27 cellular contexts compared by ENCODE assay signal in genomic region chr1:245566952-245567351, GRCh38.
A peak's percentile ranks its signal among the peaks of the same experiment; 100 is the strongest.
DNase-seq lines count a peak whose midpoint lies in the region; ATAC-seq, FAIRE-seq and TF ChIP-seq lines count a peak whose summit lies in the region.
"Had no signal": no experiment of that assay in that cellular context is flagged by ENCODE, and none has a peak within 500 bp of the region (broad histone marks: within the 10 kb centered on the region; RNA-seq: fewer than 3 reads in every experiment).

No MANE protein-coding gene starts in this region.

- H3K4me3 ChIP-seq in adrenal gland (no peak overlapping the region), pancreas (no peak overlapping the region), suprapubic skin (no peak overlapping the region), gastroesophageal sphincter (no peak overlapping the region)
- H3K4me3 ChIP-seq: colonic mucosa, spleen had no signal

- ATAC-seq in pancreas: no peak
- ATAC-seq in gastroesophageal sphincter: no peak
- ATAC-seq: activated CD8-positive, alpha-beta T cell treated with anti-CD3 and anti-CD28 coated beads for 36 hours; activated T-helper 17 cell treated with anti-CD3 and anti-CD28 coated beads, Interleukin-2, amount 50 U/mL, for 72 hours; CD8-positive, alpha-beta T cell; HCT116; right cardiac atrium had no signal

- TF ChIP-seq CTCF in adrenal gland (IDR thresholded peaks at IDR 0.05) (no peak), pancreas (IDR thresholded peaks at IDR 0.05) (no peak), suprapubic skin (IDR thresholded peaks at IDR 0.05) (no peak), gastroesophageal sphincter (IDR thresholded peaks at IDR 0.05) (no peak)

- no peaks in the 10 kb centered on the region for H3K27me3 ChIP-seq in adrenal gland
- H3K27me3 ChIP-seq in pancreas: no peaks in the 10 kb centered on the region
- H3K27me3 ChIP-seq in suprapubic skin: no peaks in the 10 kb centered on the region
- no peaks in the 10 kb centered on the region for H3K27me3 ChIP-seq in gastroesophageal sphincter
- H3K27me3 ChIP-seq: colonic mucosa, spleen had no signal

- no peak for FAIRE-seq in pancreas (lab: Jason Lieb, UNC)
- FAIRE-seq: bronchial epithelial cell had no signal

- DNase-seq in NCI-H1417 (lab: John Stamatoyannopoulos, UW) (peak in 2 of 3 experiments; percentile 28 to 78), NCI-H1417 treated with DMSO at 0.1 percent for 48 hours (lab: John Stamatoyannopoulos, UW) (no peak), adrenal gland (peak in 6 of 7 donors; percentile 19 to 56 (median 24)), kidney tubule cell (ENCODE audit: low spot score) (peak; percentile 32), pancreas (no peak), cerebellar nuclear complex (lab: John Stamatoyannopoulos, UW) (no peak), suprapubic skin (ENCODE audit: low spot score in 2 of 2) (no peak)
- DNase-seq: activated CD8-positive, alpha-beta T cell treated with anti-CD3 and anti-CD28 coated beads for 36 hours; activated naive CD4-positive, alpha-beta T cell treated with anti-CD3 and anti-CD28 coated beads, Interleukin-2, amount 50 U/mL, for 16 hours; AML-193; CD8-positive, alpha-beta T cell; colonic mucosa; DMS153; effector memory CD4-positive, alpha-beta T cell; foreskin melanocyte; hypothalamus; KG1; NCI-H1436; OCI-M1; right cardiac atrium; spleen had no signal

- H3K4me1 ChIP-seq in adrenal gland (replicated peaks in 1 of 2): no peaks in the 10 kb centered on the region
- no peaks in the 10 kb centered on the region for H3K4me1 ChIP-seq in pancreas
- H3K4me1 ChIP-seq in suprapubic skin: no peaks in the 10 kb centered on the region
- no peaks in the 10 kb centered on the region for H3K4me1 ChIP-seq in gastroesophageal sphincter
- H3K4me1 ChIP-seq: colonic mucosa, parathyroid adenoma, spleen had no signal

- TF ChIP-seq POLR2A in adrenal gland (IDR thresholded peaks at IDR 0.05): no peak
- TF ChIP-seq POLR2A in suprapubic skin (IDR thresholded peaks at IDR 0.05): no peak
- no peak for TF ChIP-seq POLR2A in gastroesophageal sphincter (IDR thresholded peaks at IDR 0.05)

- H3K27ac ChIP-seq in adrenal gland: peak overlapping the region in 1 of 5 donors; percentile 29
- H3K27ac ChIP-seq in pancreas: no peak overlapping the region
- no peak overlapping the region for H3K27ac ChIP-seq in suprapubic skin
- H3K27ac ChIP-seq in gastroesophageal sphincter: no peak overlapping the region
- H3K27ac ChIP-seq: 22Rv1, colonic mucosa, parathyroid adenoma, spleen had no signal

- H3K9me3 ChIP-seq in adrenal gland (replicated peaks in 1 of 3): no peaks in the 10 kb centered on the region
- H3K9me3 ChIP-seq in pancreas: no peaks in the 10 kb centered on the region
- H3K9me3 ChIP-seq in suprapubic skin: no peaks in the 10 kb centered on the region
- no peaks in the 10 kb centered on the region for H3K9me3 ChIP-seq in gastroesophageal sphincter
- H3K9me3 ChIP-seq: colonic mucosa had no signal

- intact Hi-C loops in adrenal gland (cut with DNase I): no loop called here
- intact Hi-C loops in pancreas (cut with DNase I): no loop called here

- H3K36me3 ChIP-seq in adrenal gland (replicated peaks in 1 of 2): no peaks in the 10 kb centered on the region
- no peaks in the 10 kb centered on the region for H3K36me3 ChIP-seq in pancreas
- no peaks in the 10 kb centered on the region for H3K36me3 ChIP-seq in suprapubic skin
- no peaks in the 10 kb centered on the region for H3K36me3 ChIP-seq in gastroesophageal sphincter
- H3K36me3 ChIP-seq: colonic mucosa, spleen had no signal

- no peak for TF ChIP-seq EP300 in suprapubic skin (IDR thresholded peaks at IDR 0.05)
- no peak for TF ChIP-seq EP300 in gastroesophageal sphincter (IDR thresholded peaks at IDR 0.05)

- 42 to 50% (median 47%) methylated on average over 6 of the region's 6 CpGs for WGBS in adrenal gland, 4 donors
- 15 to 18% methylated on average over 6 of the region's 6 CpGs for WGBS in pancreas, 2 donors
- 37% methylated on average over 6 of the region's 6 CpGs for WGBS in suprapubic skin
- 12 to 20% methylated on average over 2 to 6 of the region's 6 CpGs for WGBS in gastroesophageal sphincter (ENCODE audit: low coverage in 1 of 2), 2 donors

Comparison
In these comparisons a context has a peak if more than half of its experiments do, and no peak if none do; other contexts are left out.
1. DNase-seq: peak in NCI-H1417 (2 of 3), adrenal gland (6 of 7) and kidney tubule cell (single experiment); none in NCI-H1417 treated with DMSO at 0.1 percent for 48 hours (single experiment), pancreas (0 of 6), cerebellar nuclear complex (0 of 2) and suprapubic skin (0 of 2).